2 cellular contexts compared by ENCODE assay signal in the genomic region with DNA sequence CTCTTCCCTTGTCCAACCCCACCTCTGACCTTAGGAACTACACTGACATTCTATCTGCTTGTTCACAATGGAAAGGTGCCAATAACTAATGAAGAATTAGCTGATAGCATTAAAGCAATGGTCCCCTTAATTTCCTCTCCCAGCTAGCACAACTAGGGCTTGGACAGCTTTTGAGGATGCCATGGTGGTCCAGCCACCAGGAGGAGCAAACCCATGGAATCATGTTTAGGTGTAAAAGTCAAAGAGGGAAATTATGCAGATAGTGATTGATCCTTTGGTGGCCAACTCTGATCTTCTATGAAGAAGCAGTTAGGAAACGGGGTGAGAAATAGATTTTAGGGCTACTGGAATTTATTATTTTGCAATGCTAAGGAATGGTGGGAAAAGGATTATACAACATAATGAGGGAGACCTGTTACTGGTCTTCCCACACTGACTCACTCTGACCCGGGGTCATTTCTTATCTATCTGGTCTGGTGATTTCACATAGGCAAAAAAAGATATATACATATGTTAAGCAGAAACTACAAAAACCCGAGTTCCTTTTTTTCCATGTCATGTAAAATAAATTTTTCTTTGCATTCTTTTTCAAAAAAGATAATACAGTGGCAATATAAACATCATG.
TF ChIP-seq lines count a peak whose summit lies in the region.

No MANE protein-coding gene starts in this region.

TF ChIP-seq in SK-N-SH, 30 proteins besides CTCF, POLR2A, EP300 and RAD21 (continued from another document):
- TF ChIP-seq, protein P1, sequence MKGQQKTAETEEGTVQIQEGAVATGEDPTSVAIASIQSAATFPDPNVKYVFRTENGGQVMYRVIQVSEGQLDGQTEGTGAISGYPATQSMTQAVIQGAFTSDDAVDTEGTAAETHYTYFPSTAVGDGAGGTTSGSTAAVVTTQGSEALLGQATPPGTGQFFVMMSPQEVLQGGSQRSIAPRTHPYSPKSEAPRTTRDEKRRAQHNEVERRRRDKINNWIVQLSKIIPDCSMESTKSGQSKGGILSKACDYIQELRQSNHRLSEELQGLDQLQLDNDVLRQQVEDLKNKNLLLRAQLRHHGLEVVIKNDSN (IDR thresholded peaks at IDR 0.05; ENCODE audit: borderline replicate concordance, low read depth), result no peak
- TF ChIP-seq FOXJ3 (CRISPR knock-in tag; IDR thresholded peaks at IDR 0.05) (no peak), GABPA (IDR thresholded peaks at IDR 0.05; ENCODE audit: low read depth) (no peak), TEAD4 (IDR thresholded peaks at IDR 0.05; ENCODE audit: borderline replicate concordance, insufficient read depth) (no peak), SMC3 (IDR thresholded peaks at IDR 0.05; ENCODE audit: low read depth, low read length) (no peak), EZH2phosphoT487 (IDR thresholded peaks at IDR 0.05; ENCODE audit: borderline replicate concordance, low read depth) (no peak), RXRA (IDR thresholded peaks at IDR 0.05; ENCODE audit: borderline replicate concordance, low read depth) (no peak), RFX5 (IDR thresholded peaks at IDR 0.05; ENCODE audit: low read length) (no peak), TAF1 (IDR thresholded peaks at IDR 0.05; ENCODE audit: borderline replicate concordance, low read depth, low read length) (no peak), NRF1 (IDR thresholded peaks at IDR 0.05; ENCODE audit: low read depth, low read length) (no peak)
- TF ChIP-seq, protein P2, sequence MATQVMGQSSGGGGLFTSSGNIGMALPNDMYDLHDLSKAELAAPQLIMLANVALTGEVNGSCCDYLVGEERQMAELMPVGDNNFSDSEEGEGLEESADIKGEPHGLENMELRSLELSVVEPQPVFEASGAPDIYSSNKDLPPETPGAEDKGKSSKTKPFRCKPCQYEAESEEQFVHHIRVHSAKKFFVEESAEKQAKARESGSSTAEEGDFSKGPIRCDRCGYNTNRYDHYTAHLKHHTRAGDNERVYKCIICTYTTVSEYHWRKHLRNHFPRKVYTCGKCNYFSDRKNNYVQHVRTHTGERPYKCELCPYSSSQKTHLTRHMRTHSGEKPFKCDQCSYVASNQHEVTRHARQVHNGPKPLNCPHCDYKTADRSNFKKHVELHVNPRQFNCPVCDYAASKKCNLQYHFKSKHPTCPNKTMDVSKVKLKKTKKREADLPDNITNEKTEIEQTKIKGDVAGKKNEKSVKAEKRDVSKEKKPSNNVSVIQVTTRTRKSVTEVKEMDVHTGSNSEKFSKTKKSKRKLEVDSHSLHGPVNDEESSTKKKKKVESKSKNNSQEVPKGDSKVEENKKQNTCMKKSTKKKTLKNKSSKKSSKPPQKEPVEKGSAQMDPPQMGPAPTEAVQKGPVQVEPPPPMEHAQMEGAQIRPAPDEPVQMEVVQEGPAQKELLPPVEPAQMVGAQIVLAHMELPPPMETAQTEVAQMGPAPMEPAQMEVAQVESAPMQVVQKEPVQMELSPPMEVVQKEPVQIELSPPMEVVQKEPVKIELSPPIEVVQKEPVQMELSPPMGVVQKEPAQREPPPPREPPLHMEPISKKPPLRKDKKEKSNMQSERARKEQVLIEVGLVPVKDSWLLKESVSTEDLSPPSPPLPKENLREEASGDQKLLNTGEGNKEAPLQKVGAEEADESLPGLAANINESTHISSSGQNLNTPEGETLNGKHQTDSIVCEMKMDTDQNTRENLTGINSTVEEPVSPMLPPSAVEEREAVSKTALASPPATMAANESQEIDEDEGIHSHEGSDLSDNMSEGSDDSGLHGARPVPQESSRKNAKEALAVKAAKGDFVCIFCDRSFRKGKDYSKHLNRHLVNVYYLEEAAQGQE (IDR thresholded peaks at IDR 0.05; ENCODE audit: low read depth, low read length), result no peak
- TF ChIP-seq, protein P3, sequence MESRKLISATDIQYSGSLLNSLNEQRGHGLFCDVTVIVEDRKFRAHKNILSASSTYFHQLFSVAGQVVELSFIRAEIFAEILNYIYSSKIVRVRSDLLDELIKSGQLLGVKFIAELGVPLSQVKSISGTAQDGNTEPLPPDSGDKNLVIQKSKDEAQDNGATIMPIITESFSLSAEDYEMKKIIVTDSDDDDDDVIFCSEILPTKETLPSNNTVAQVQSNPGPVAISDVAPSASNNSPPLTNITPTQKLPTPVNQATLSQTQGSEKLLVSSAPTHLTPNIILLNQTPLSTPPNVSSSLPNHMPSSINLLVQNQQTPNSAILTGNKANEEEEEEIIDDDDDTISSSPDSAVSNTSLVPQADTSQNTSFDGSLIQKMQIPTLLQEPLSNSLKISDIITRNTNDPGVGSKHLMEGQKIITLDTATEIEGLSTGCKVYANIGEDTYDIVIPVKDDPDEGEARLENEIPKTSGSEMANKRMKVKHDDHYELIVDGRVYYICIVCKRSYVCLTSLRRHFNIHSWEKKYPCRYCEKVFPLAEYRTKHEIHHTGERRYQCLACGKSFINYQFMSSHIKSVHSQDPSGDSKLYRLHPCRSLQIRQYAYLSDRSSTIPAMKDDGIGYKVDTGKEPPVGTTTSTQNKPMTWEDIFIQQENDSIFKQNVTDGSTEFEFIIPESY (IDR thresholded peaks at IDR 0.05; ENCODE audit: borderline replicate concordance, low read depth), result no peak
- TF ChIP-seq, protein P4, sequence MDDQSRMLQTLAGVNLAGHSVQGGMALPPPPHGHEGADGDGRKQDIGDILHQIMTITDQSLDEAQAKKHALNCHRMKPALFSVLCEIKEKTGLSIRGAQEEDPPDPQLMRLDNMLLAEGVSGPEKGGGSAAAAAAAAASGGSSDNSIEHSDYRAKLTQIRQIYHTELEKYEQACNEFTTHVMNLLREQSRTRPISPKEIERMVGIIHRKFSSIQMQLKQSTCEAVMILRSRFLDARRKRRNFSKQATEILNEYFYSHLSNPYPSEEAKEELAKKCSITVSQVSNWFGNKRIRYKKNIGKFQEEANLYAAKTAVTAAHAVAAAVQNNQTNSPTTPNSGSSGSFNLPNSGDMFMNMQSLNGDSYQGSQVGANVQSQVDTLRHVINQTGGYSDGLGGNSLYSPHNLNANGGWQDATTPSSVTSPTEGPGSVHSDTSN (IDR thresholded peaks at IDR 0.05), result no peak
TF ChIP-seq in SK-N-SH: peak in this region for 0.

TF ChIP-seq in SK-N-SH treated with all-trans-retinoic acid at 6 μM for 48 hours, 23 proteins besides CTCF, POLR2A, EP300 and RAD21 (continued from another document):
- no peak for TF ChIP-seq PPARA (CRISPR knock-in tag; IDR thresholded peaks at IDR 0.05; ENCODE audit: borderline replicate concordance)
